In the genomic region with DNA sequence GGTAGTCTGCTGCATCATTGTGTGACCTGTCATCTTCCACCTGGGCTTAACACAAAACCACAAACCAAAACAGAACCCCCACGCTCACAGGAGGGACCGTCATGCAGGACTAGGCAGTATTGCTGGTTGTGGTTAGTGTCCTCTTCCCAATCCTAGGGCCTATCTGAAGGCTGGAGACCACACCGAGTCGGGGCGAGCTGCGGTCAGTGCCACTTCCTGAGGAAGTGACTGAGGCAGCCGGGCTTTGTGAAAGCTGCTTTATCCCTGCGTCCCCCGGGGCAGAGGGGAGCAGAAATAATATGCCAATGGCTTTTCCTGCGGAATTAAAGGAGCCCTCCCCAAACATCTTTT, we compare ENCODE assay signal across 9 cellular contexts. TPM values are rescaled to one million over a fixed set of nuclear protein-coding genes. Genes with fewer than 3 reads are reported as not detected.
DNase-seq lines count a peak whose midpoint lies in the region; ATAC-seq, FAIRE-seq and TF ChIP-seq lines count a peak whose summit lies in the region.
"Had no signal": no experiment of that assay in that cellular context is flagged by ENCODE, and none has a peak within 500 bp of the region (broad histone marks: within the 10 kb centered on the region; RNA-seq: fewer than 3 reads in every experiment).

No MANE protein-coding gene starts in this region.

- peaks cover 15% of the 10 kb centered on the region for H3F3A ChIP-seq in smooth muscle cell (ENCODE audit: low read depth)

- H3K4me1 ChIP-seq in smooth muscle cell (ENCODE audit: low read depth): peaks cover 5% of the 10 kb centered on the region

- no peaks in the 10 kb centered on the region for H3K9me3 ChIP-seq in WERI-Rb-1 (ENCODE audit: severe bottlenecking)
- H3K9me3 ChIP-seq in smooth muscle cell (replicated peaks; ENCODE audit: low read depth): no peaks in the 10 kb centered on the region

- no peak for TF ChIP-seq POLR2A in GM12892 (IDR thresholded peaks at IDR 0.05; ENCODE audit: low read depth, low read length)

- 0 out of 2 replicates have a peak overlapping the region, but pooled peaks have one; percentile 6 for H3K27ac ChIP-seq in WERI-Rb-1
- peak overlapping the region; percentile 56 for H3K27ac ChIP-seq in smooth muscle cell (ENCODE audit: low read depth)
- H3K27ac ChIP-seq: 22Rv1 had no signal

- no peak for FAIRE-seq in GM12892 (lab: Jason Lieb, UNC)

- H2AFZ ChIP-seq in smooth muscle cell (ENCODE audit: low read depth): no peak overlapping the region

- 32% methylated on average over 10 of the region's 10 CpGs for WGBS in smooth muscle cell (ENCODE audit: low lambda C conversion rate)

- H3K27me3 ChIP-seq in WERI-Rb-1 (ENCODE audit: insufficient read depth, low read depth, severe bottlenecking) (no peaks in the 10 kb centered on the region), smooth muscle cell (ENCODE audit: low read depth) (no peaks in the 10 kb centered on the region)

- H3K4me2 ChIP-seq in smooth muscle cell: peak overlapping the region; percentile 51

- H3K36me3 ChIP-seq in WERI-Rb-1 (peaks cover 71% of the 10 kb centered on the region), smooth muscle cell (ENCODE audit: low read depth) (peaks cover 4% of the 10 kb centered on the region)

- DNase-seq in NCI-H82 (lab: John Stamatoyannopoulos, UW): peak; percentile 22
- DNase-seq in NCI-H82 treated with DMSO at 0.1 percent for 48 hours (lab: John Stamatoyannopoulos, UW; ENCODE audit: unreplicated experiment): no peak
- no peak for DNase-seq in WERI-Rb-1
- DNase-seq in cardiac septum (ENCODE audit: low spot score): peak; percentile 82
- no peak for DNase-seq in smooth muscle cell (lab: John Stamatoyannopoulos, UW; ENCODE audit: unreplicated experiment)
- no peak for DNase-seq in GM12892 (ENCODE audit: insufficient read length)
- no peak for DNase-seq in NCI-H526 treated with DMSO at 0.1 percent for 48 hours (lab: John Stamatoyannopoulos, UW)

- H3K4me3 ChIP-seq in WERI-Rb-1 (ENCODE audit: low read depth, low read length): no peak overlapping the region
- no peak overlapping the region for H3K4me3 ChIP-seq in smooth muscle cell

- no peak overlapping the region for H3K9ac ChIP-seq in smooth muscle cell (ENCODE audit: low read depth)

- H3K79me2 ChIP-seq in smooth muscle cell (ENCODE audit: low read depth): peaks cover 79% of the 10 kb centered on the region

- H4K20me1 ChIP-seq in smooth muscle cell (ENCODE audit: low read depth): peaks cover 95% of the 10 kb centered on the region

- TF ChIP-seq CTCF in WERI-Rb-1 (IDR thresholded peaks at IDR 0.05; ENCODE audit: low read depth, low read length) (no peak), smooth muscle cell (IDR thresholded peaks at IDR 0.05; ENCODE audit: borderline replicate concordance, insufficient read depth, poor library complexity, severe bottlenecking) (no peak)

- intact Hi-C loops in cardiac septum (cut with DNase I): no loop called here

- ATAC-seq in HG03442 (IDR thresholded peaks at IDR 0.05; ENCODE audit: unreplicated experiment): peak; percentile 78

RNA-seq across cellular contexts. Expression of a gene that starts 22.9 kb away (rescaled TPM):
- total RNA-seq in cardiac septum: 71.8 TPM
- total RNA-seq in smooth muscle cell: 126 and 133 TPM in 2 replicates
- 31.6 and 39.8 TPM in 2 replicates for polyA plus RNA-seq in smooth muscle cell
- 5.8 TPM for polyA plus RNA-seq in GM12892 (2012; ENCODE audit: missing spikeins)

Comparison
In these comparisons a context has a peak if more than half of its experiments do, and no peak if none do; other contexts are left out.
1. DNase-seq: peak in NCI-H82 (single experiment) and cardiac septum (single experiment); none in NCI-H82 treated with DMSO at 0.1 percent for 48 hours (single experiment), WERI-Rb-1 (single experiment), smooth muscle cell (single experiment), GM12892 (single experiment) and NCI-H526 treated with DMSO at 0.1 percent for 48 hours (single experiment).